Comparison of ENCODE assay signal across 17 cellular contexts in genomic region chr2:235968616-235969324, GRCh38.
DNase-seq lines count a peak whose midpoint lies in the region; FAIRE-seq and TF ChIP-seq lines count a peak whose summit lies in the region.
"Had no signal": no experiment of that assay in that cellular context is flagged by ENCODE, and none has a peak within 500 bp of the region (broad histone marks: within the 10 kb centered on the region; RNA-seq: fewer than 3 reads in every experiment).

No MANE protein-coding gene starts in this region.

- H3K56ac ChIP-seq in H1 (replicated peaks; ENCODE audit: insufficient read length, low read depth, low read length), result no peak overlapping the region

- no peak overlapping the region for H2AFZ ChIP-seq in H1 (ENCODE audit: low read length)

- no peak for TF ChIP-seq RAD21 in H1 (IDR thresholded peaks at IDR 0.05 in 1 of 2, conservative IDR thresholded peaks at IDR 0.05 in 1 of 2; ENCODE audit: low read depth in 2 of 2, low read length in 2 of 2)

- no peak overlapping the region for H3K18ac ChIP-seq in H1 (ENCODE audit: extremely low read depth, low read length)

- no peak for FAIRE-seq in H1 (lab: Jason Lieb, UNC)
- FAIRE-seq: G401.6, GM12891, H54 had no signal

- H3K27me3 ChIP-seq in H1 (replicated peaks in 1 of 4; ENCODE audit: control insufficient read depth in 3 of 4, extremely low read depth in 1 of 4, insufficient read depth in 3 of 4, low read length in 3 of 4) (no peaks in the 10 kb centered on the region), spleen (replicated peaks in 1 of 7) (no peaks in the 10 kb centered on the region), uterus (no peaks in the 10 kb centered on the region), MG63 (no peaks in the 10 kb centered on the region)
- H3K27me3 ChIP-seq: transverse colon had no signal

- DNase-seq in SHP77 (lab: John Stamatoyannopoulos, UW) (peak; percentile 16 to 23), SHP77 treated with DMSO at 0.1 percent for 48 hours (lab: John Stamatoyannopoulos, UW) (no peak), NCI-H2107 treated with DMSO at 0.1 percent for 48 hours (lab: John Stamatoyannopoulos, UW; ENCODE audit: unreplicated experiment) (peak; percentile 83), H1 (ENCODE audit: low read depth in 1 of 2, low spot score in 2 of 2) (no peak), spleen (peak; percentile 69), uterus (no peak), NCI-H82 treated with DMSO at 0.1 percent for 48 hours (lab: John Stamatoyannopoulos, UW; ENCODE audit: unreplicated experiment) (no peak), MG63 (no peak)
- DNase-seq: CD4-positive, alpha-beta T cell; effector CD4-positive, alpha-beta T cell; hippocampal formation; SIG-M5; transverse colon had no signal

- no peak overlapping the region for H3K9ac ChIP-seq in H1 (replicated peaks in 1 of 4; ENCODE audit: extremely low read depth in 1 of 4, low read depth in 3 of 4, low read length in 3 of 4)

- H2AK5ac ChIP-seq in H1 (ENCODE audit: low read depth, low read length), result no peak overlapping the region

- no peak overlapping the region for H4K8ac ChIP-seq in H1 (ENCODE audit: extremely low read depth, insufficient read depth, low read length)

- H3K4me2 ChIP-seq in H1 (ENCODE audit: insufficient read depth in 1 of 2, low read depth in 2 of 2, low read length in 2 of 2), result no peak overlapping the region
- H3K4me2 ChIP-seq: smooth muscle cell had no signal

- H3K4me3 ChIP-seq in H1 (ENCODE audit: extremely low read depth in 1 of 4, insufficient read depth in 2 of 4, low read depth in 3 of 4, low read length in 4 of 4) (no peak overlapping the region), spleen (no peak overlapping the region), uterus (no peak overlapping the region), MG63 (no peak overlapping the region)
- H3K4me3 ChIP-seq: smooth muscle cell, transverse colon had no signal

- WGBS in H1 (ENCODE audit: extremely low coverage in 1 of 2, insufficient coverage in 1 of 2, insufficient read length in 1 of 2, insufficient replicate concordance in 2 of 2, low coverage in 1 of 2, low lambda C conversion rate in 2 of 2, missing lambda C conversion rate in 1 of 2), 2 experiments, result 92% methylated on average over 18 of the region's 18 CpGs; no CpG with 5 or more reads in 1 of the 2 experiments
- WGBS in spleen, 5 donors, result 93 to 96% (median 93%) methylated on average over 18 of the region's 18 CpGs

- H2BK5ac ChIP-seq in H1 (ENCODE audit: low read depth, low read length), result no peak overlapping the region; the same call in 1 of the 2 replicates

- H3K4ac ChIP-seq in H1 (replicated peaks; ENCODE audit: insufficient read length, low read depth, low read length), result no peak overlapping the region

- CTCF ChIA-PET in H1 (lab: Charles Lee; ENCODE audit: partially characterized antibody), result interaction anchor here (0.6 to 1.3 kb wide), 8 partner anchors 10 to 980 kb away, joined by 3 to 5 read pairs (median 3); no protein-coding TSS in a partner anchor

- no peaks in the 10 kb centered on the region for H3K9me3 ChIP-seq in H1 (ENCODE audit: insufficient read depth in 2 of 2, low read depth in 1 of 2, low read length in 1 of 2)
- H3K9me3 ChIP-seq in spleen, result no peaks in the 10 kb centered on the region
- no peaks in the 10 kb centered on the region for H3K9me3 ChIP-seq in uterus
- H3K9me3 ChIP-seq in MG63, result no peaks in the 10 kb centered on the region
- H3K9me3 ChIP-seq: transverse colon had no signal

- H3K27ac ChIP-seq in H1 (ENCODE audit: low read depth, low read length) (no peak overlapping the region), spleen (no peak overlapping the region), uterus (no peak overlapping the region)
- H3K27ac ChIP-seq: transverse colon had no signal

- H3K79me2 ChIP-seq in H1 (ENCODE audit: control insufficient read depth in 1 of 2, insufficient read depth in 2 of 2, low read length in 2 of 2), result no peaks in the 10 kb centered on the region

- TF ChIP-seq POLR2A in H1 (IDR thresholded peaks at IDR 0.05; ENCODE audit: control extremely low read depth in 1 of 2, low read depth in 2 of 2, low read length in 2 of 2) (no peak), spleen (IDR thresholded peaks at IDR 0.05) (no peak), uterus (IDR thresholded peaks at IDR 0.05) (no peak)

- H4K20me1 ChIP-seq in H1 (replicated peaks in 1 of 2; ENCODE audit: control insufficient read depth in 1 of 2, insufficient read depth in 2 of 2, low read length in 2 of 2), result peaks cover 0 to 3% of the 10 kb centered on the region in 2 experiments

- H3K4me1 ChIP-seq in H1 (replicated peaks in 1 of 4; ENCODE audit: control insufficient read depth in 3 of 4, insufficient read depth in 4 of 4, low read length in 3 of 4) (peaks cover 0 to 2% (median 0%) of the 10 kb centered on the region in 4 experiments; a peak in 2 of 7 replicates), spleen (no peaks in the 10 kb centered on the region), uterus (no peaks in the 10 kb centered on the region)
- H3K4me1 ChIP-seq: transverse colon had no signal

- no peaks in the 10 kb centered on the region; the same call in 1 of the 2 replicates for H3K79me1 ChIP-seq in H1 (ENCODE audit: low read depth, low read length)

- intact Hi-C loops in spleen (cut with DNase I; ENCODE audit: low total_unique reads), result no loop called here
- intact Hi-C loops in uterus (cut with DNase I; ENCODE audit: low total_unique reads), result no loop called here

- H4K91ac ChIP-seq in H1 (replicated peaks; ENCODE audit: insufficient read length, low read length), result no peak overlapping the region

- no peak overlapping the region for H3K14ac ChIP-seq in H1 (ENCODE audit: insufficient read length)

- TF ChIP-seq CTCF in H1 (IDR thresholded peaks at IDR 0.05; ENCODE audit: control extremely low read depth in 1 of 3, insufficient read depth in 1 of 3, low read depth in 1 of 3, low read length in 3 of 3) (no peak), spleen (IDR thresholded peaks at IDR 0.05 in 8 of 11, conservative IDR thresholded peaks at IDR 0.05 in 3 of 11) (no peak), uterus (IDR thresholded peaks at IDR 0.05) (no peak)

- H2BK15ac ChIP-seq in H1 (ENCODE audit: low read length), result no peak overlapping the region

- no peak overlapping the region for H2BK120ac ChIP-seq in H1 (replicated peaks; ENCODE audit: low read depth, low read length)

- H3K23me2 ChIP-seq in H1 (ENCODE audit: low read depth, low read length), result no peaks in the 10 kb centered on the region

- POLR2A ChIA-PET in H1 (lab: Charles Lee; ENCODE audit: partially characterized antibody), result interaction anchor here (0.7 kb wide), 1 partner anchor 145 kb away, joined by 3 read pairs; no protein-coding TSS in a partner anchor

- no peak overlapping the region for H2BK20ac ChIP-seq in H1 (ENCODE audit: low read length)

- H4K5ac ChIP-seq in H1 (ENCODE audit: insufficient read length, low read depth, low read length), result no peak overlapping the region

- no peak overlapping the region for H3K23ac ChIP-seq in H1 (ENCODE audit: insufficient read length)

- no peak overlapping the region for H2BK12ac ChIP-seq in H1 (ENCODE audit: low read depth, low read length)

- H3K36me3 ChIP-seq in H1 (ENCODE audit: control insufficient read depth in 2 of 4, insufficient read depth in 4 of 4, low read length in 3 of 4), result peaks cover 0 to 3% (median 0%) of the 10 kb centered on the region in 4 experiments; a peak in 2 of 8 replicates
- peaks cover 0 to 17% (median 0%) of the 10 kb centered on the region in 6 donors for H3K36me3 ChIP-seq in spleen
- H3K36me3 ChIP-seq in uterus, result no peaks in the 10 kb centered on the region
- H3K36me3 ChIP-seq in MG63, result no peaks in the 10 kb centered on the region; the same call in 1 of the 2 replicates

- TF ChIP-seq EP300 in H1 (IDR thresholded peaks at IDR 0.05; ENCODE audit: borderline replicate concordance in 1 of 2, low read depth in 2 of 2, low read length in 2 of 2), result no peak

TF ChIP-seq in H1, 55 proteins besides CTCF, POLR2A, EP300 and RAD21:
- TF ChIP-seq CREB1 (IDR thresholded peaks at IDR 0.05), result no peak
- peak; percentile 76 for TF ChIP-seq CEBPB (IDR thresholded peaks at IDR 0.05; ENCODE audit: low read depth, low read length)

Comparison
In these comparisons a context has a peak if more than half of its experiments do, and no peak if none do; other contexts are left out.
1. DNase-seq: peak in SHP77 (2 of 2), NCI-H2107 treated with DMSO at 0.1 percent for 48 hours (single experiment) and spleen (single experiment); none in SHP77 treated with DMSO at 0.1 percent for 48 hours (single experiment), H1 (0 of 2), uterus (0 of 2), NCI-H82 treated with DMSO at 0.1 percent for 48 hours (single experiment) and MG63 (single experiment).